ENCODE assay signal across 9 cellular contexts in genomic region chr20:37407573-37408002, GRCh38.
DNase-seq lines count a peak whose midpoint lies in the region; ATAC-seq and TF ChIP-seq lines count a peak whose summit lies in the region.
"Had no signal": no experiment of that assay in that cellular context is flagged by ENCODE, and none has a peak within 500 bp of the region (broad histone marks: within the 10 kb centered on the region; RNA-seq: fewer than 3 reads in every experiment).

No MANE protein-coding gene starts in this region.

- H3K9me3 Mint-ChIP-seq in activated T-cell treated with anti-CD3 and anti-CD28 coated beads, Interleukin-2, amount 50 U/mL, for 72 hours, result no peaks in the 10 kb centered on the region
- no peaks in the 10 kb centered on the region for H3K9me3 Mint-ChIP-seq in WTC11
- no peaks in the 10 kb centered on the region for H3K9me3 Mint-ChIP-seq in stimulated activated memory B cell treated with anti-CD40 and anti-IgM and Interleukin-4, amounts not matched to agents 10 μg/mL and 1 μg/mL and 100 μg/mL, for 72 hours

- H3K4me3 Mint-ChIP-seq in activated T-cell treated with anti-CD3 and anti-CD28 coated beads, Interleukin-2, amount 50 U/mL, for 72 hours, result peak overlapping the region; percentile 48 to 49
- H3K4me3 Mint-ChIP-seq in WTC11, result peak overlapping the region; percentile 16; the same call in 1 of the 2 replicates
- H3K4me3 Mint-ChIP-seq in stimulated activated memory B cell treated with anti-CD40 and anti-IgM and Interleukin-4, amounts not matched to agents 10 μg/mL and 1 μg/mL and 100 μg/mL, for 72 hours, result peak overlapping the region; percentile 23

- peaks cover 15% of the 10 kb centered on the region for H3K4me1 Mint-ChIP-seq in activated T-cell treated with anti-CD3 and anti-CD28 coated beads, Interleukin-2, amount 50 U/mL, for 72 hours (ENCODE audit: low read depth)
- H3K4me1 Mint-ChIP-seq in WTC11, result peaks cover 37% of the 10 kb centered on the region
- H3K4me1 Mint-ChIP-seq in stimulated activated memory B cell treated with anti-CD40 and anti-IgM and Interleukin-4, amounts not matched to agents 10 μg/mL and 1 μg/mL and 100 μg/mL, for 72 hours, result peaks cover 30% of the 10 kb centered on the region

- H3K36me3 ChIP-seq in heart right ventricle, result peaks cover 0 to 11% (median 0%) of the 10 kb centered on the region in 9 donors

- POLR2A ChIA-PET in WTC11 (lab: Charles Lee), result interaction anchor here (0.6 kb wide), 1 partner anchor 43 kb away, joined by 3 read pairs; no protein-coding TSS in a partner anchor

- H3K9me3 ChIP-seq in heart right ventricle, result no peaks in the 10 kb centered on the region

- no peak overlapping the region for H3K4me3 ChIP-seq in heart right ventricle

- CTCF ChIA-PET in WTC11 (lab: Charles Lee), result no interaction called here

- no peak overlapping the region for H3K27ac ChIP-seq in heart right ventricle
- H3K27ac ChIP-seq: parathyroid adenoma had no signal

- TF ChIP-seq CTCF in WTC11 (IDR thresholded peaks at IDR 0.05) (no peak), heart right ventricle (IDR thresholded peaks at IDR 0.05) (no peak)

- no peak for ATAC-seq in activated T-cell treated with anti-CD3 and anti-CD28 coated beads, Interleukin-2, amount 50 U/mL, for 72 hours (replicated peaks in 1 of 2)
- ATAC-seq in WTC11 (no peak), heart right ventricle (peak in 7 of 8 donors; percentile 23 to 75 (median 65)), GM21786 (IDR thresholded peaks at IDR 0.05; ENCODE audit: unreplicated experiment) (no peak)
- ATAC-seq in stimulated activated memory B cell treated with anti-CD40 and anti-IgM and Interleukin-4, amounts not matched to agents 10 μg/mL and 1 μg/mL and 100 μg/mL, for 72 hours, result no peak

- H3K4me1 ChIP-seq in heart right ventricle, result peaks cover 2 to 33% (median 16%) of the 10 kb centered on the region in 9 donors
- H3K4me1 ChIP-seq: parathyroid adenoma had no signal

- no peak overlapping the region for H3K27ac Mint-ChIP-seq in activated T-cell treated with anti-CD3 and anti-CD28 coated beads, Interleukin-2, amount 50 U/mL, for 72 hours
- peak overlapping the region; percentile 16; the same call in 1 of the 2 replicates for H3K27ac Mint-ChIP-seq in WTC11
- H3K27ac Mint-ChIP-seq in stimulated activated memory B cell treated with anti-CD40 and anti-IgM and Interleukin-4, amounts not matched to agents 10 μg/mL and 1 μg/mL and 100 μg/mL, for 72 hours, result no peak overlapping the region

- peaks cover 33% of the 10 kb centered on the region for H3K27me3 Mint-ChIP-seq in activated T-cell treated with anti-CD3 and anti-CD28 coated beads, Interleukin-2, amount 50 U/mL, for 72 hours (ENCODE audit: low read depth)
- peaks cover 5% of the 10 kb centered on the region for H3K27me3 Mint-ChIP-seq in WTC11 (ENCODE audit: low read depth)
- H3K27me3 Mint-ChIP-seq in stimulated activated memory B cell treated with anti-CD40 and anti-IgM and Interleukin-4, amounts not matched to agents 10 μg/mL and 1 μg/mL and 100 μg/mL, for 72 hours, result peaks cover 24% of the 10 kb centered on the region

- H3K27me3 ChIP-seq in heart right ventricle, result peaks cover 0 to 51% (median 41%) of the 10 kb centered on the region in 7 donors

- H3K36me3 Mint-ChIP-seq in activated T-cell treated with anti-CD3 and anti-CD28 coated beads, Interleukin-2, amount 50 U/mL, for 72 hours (ENCODE audit: insufficient read depth in 2 of 2), result no peaks in the 10 kb centered on the region
- H3K36me3 Mint-ChIP-seq in WTC11, result peaks cover 2% of the 10 kb centered on the region; the same call in 1 of the 2 replicates
- peaks cover 14% of the 10 kb centered on the region for H3K36me3 Mint-ChIP-seq in stimulated activated memory B cell treated with anti-CD40 and anti-IgM and Interleukin-4, amounts not matched to agents 10 μg/mL and 1 μg/mL and 100 μg/mL, for 72 hours

- DNase-seq in activated T-cell treated with anti-CD3 and anti-CD28 coated beads, Interleukin-2, amount 50 U/mL, for 72 hours, result no peak
- DNase-seq in activated T-cell treated with anti-CD3 and anti-CD28 coated beads, Interleukin-2, amount 50 U/mL, for 1 hour, result no peak
- DNase-seq in WTC11 (ENCODE audit: low spot score) (no peak), heart right ventricle (peak in 1 of 2 donors; percentile 57), GM03348 (ENCODE audit: low spot score) (no peak), GOT3 (lab: John Stamatoyannopoulos, UW) (no peak)

- WGBS in heart right ventricle, 2 donors, result 30 to 31% methylated on average over 14 of the region's 14 CpGs

- intact Hi-C loops in heart right ventricle (cut with DNase I), result loop anchor here in 1 of 10 donors (5.0 kb wide), 1 partner anchor 120 kb away; the partner anchor contains the start of gene BLCAP

TF ChIP-seq in WTC11, 78 proteins besides CTCF, POLR2A, EP300 and RAD21:
- TF ChIP-seq ATF6 (CRISPR knock-in tag; IDR thresholded peaks at IDR 0.05) (no peak), EMX1 (CRISPR knock-in tag; IDR thresholded peaks at IDR 0.05) (no peak), NFE2L1 (CRISPR knock-in tag; IDR thresholded peaks at IDR 0.05) (peak; percentile 18; the same call in 1 of the 2 replicates), ZMAT4 (CRISPR knock-in tag; IDR thresholded peaks at IDR 0.05) (no peak), JAZF1 (CRISPR knock-in tag; IDR thresholded peaks at IDR 0.05) (no peak), NR1H2 (CRISPR knock-in tag; IDR thresholded peaks at IDR 0.05) (no peak)

Comparison
In these comparisons a context has a peak if more than half of its experiments do, and no peak if none do; other contexts are left out.
1. ATAC-seq: peak in heart right ventricle (7 of 8); none in activated T-cell treated with anti-CD3 and anti-CD28 coated beads, Interleukin-2, amount 50 U/mL, for 72 hours (0 of 2), WTC11 (single experiment), stimulated activated memory B cell treated with anti-CD40 and anti-IgM and Interleukin-4, amounts not matched to agents 10 μg/mL and 1 μg/mL and 100 μg/mL, for 72 hours (single experiment) and GM21786 (single experiment).
2. Peak in every context shown above with its lines, with median percentiles within 50 percentile points of each other: H3K4me3 Mint-ChIP-seq.